ENCODE assay signal across 1 cellular context in genomic region chr19:19550972-19551861, GRCh38.
TF ChIP-seq lines count a peak whose summit lies in the region.

No MANE protein-coding gene starts in this region.

TF ChIP-seq in HepG2, 621 proteins besides CTCF, POLR2A, EP300 and RAD21:
- TF ChIP-seq ZNF629 (CRISPR knock-in tag; conservative IDR thresholded peaks at IDR 0.05) (peak; percentile 66), ARID5B (CRISPR knock-in tag; IDR thresholded peaks at IDR 0.05) (no peak), POLR2AphosphoS5 (IDR thresholded peaks at IDR 0.05; ENCODE audit: low read depth, low read length) (no peak)
